16 cellular contexts compared by ENCODE assay signal in the genomic region with DNA sequence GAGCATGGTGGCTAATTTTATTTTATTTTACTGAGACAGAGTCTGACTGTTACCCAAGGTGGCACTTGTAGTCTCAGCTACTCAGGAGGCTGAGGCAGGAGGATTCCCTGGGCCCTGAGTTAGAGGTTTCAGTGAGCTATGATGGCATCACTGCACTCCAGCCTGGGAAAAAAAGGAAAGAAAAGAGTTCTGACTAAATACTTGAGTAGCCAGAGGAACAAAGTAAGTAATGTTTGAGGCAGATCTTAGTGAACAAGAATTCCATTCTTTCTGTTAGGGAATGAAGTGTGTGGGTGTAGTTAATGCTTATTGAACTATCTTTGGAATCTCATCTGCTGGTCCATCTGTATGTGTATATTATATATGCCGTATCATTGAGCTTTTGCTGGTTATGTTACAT.
"Had no signal": no experiment of that assay in that cellular context is flagged by ENCODE, and none has a peak within 500 bp of the region (broad histone marks: within the 10 kb centered on the region; RNA-seq: fewer than 3 reads in every experiment).

No MANE protein-coding gene starts in this region.

- H3K9me3 ChIP-seq: ovary, testis, upper lobe of right lung had no signal

- H3K36me3 ChIP-seq: cardiac muscle cell, ovary, upper lobe of right lung had no signal

- ATAC-seq: left lobe of liver; stimulated activated naive CD8-positive, alpha-beta T cell treated with anti-CD3 and anti-CD28 coated beads, Interleukin-15, amount 100 ng/mL, for 72 hours; upper lobe of right lung had no signal

- H3K4me3 Mint-ChIP-seq: activated CD4-positive, alpha-beta T cell treated with anti-CD3 and anti-CD28 coated beads, Interleukin-2, amount 10 ng/mL, durations not matched to agents 7 days and 5 days; activated naive CD4-positive, alpha-beta T cell treated with anti-CD3 and anti-CD28 coated beads, Interleukin-2, amount 50 U/mL, for 24 hours; stimulated activated naive CD8-positive, alpha-beta T cell treated with anti-CD3 and anti-CD28 coated beads, Interleukin-15, amount 100 ng/mL, for 72 hours had no signal

- H3K4me1 ChIP-seq: upper lobe of right lung had no signal

- H3K27ac Mint-ChIP-seq: activated CD4-positive, alpha-beta T cell treated with anti-CD3 and anti-CD28 coated beads, Interleukin-2, amount 10 ng/mL, durations not matched to agents 7 days and 5 days; stimulated activated naive CD8-positive, alpha-beta T cell treated with anti-CD3 and anti-CD28 coated beads, Interleukin-15, amount 100 ng/mL, for 72 hours had no signal

- H3K4me1 Mint-ChIP-seq: activated CD4-positive, alpha-beta T cell treated with anti-CD3 and anti-CD28 coated beads, Interleukin-2, amount 10 ng/mL, durations not matched to agents 7 days and 5 days; activated naive CD4-positive, alpha-beta T cell treated with anti-CD3 and anti-CD28 coated beads, Interleukin-2, amount 50 U/mL, for 24 hours; stimulated activated naive CD8-positive, alpha-beta T cell treated with anti-CD3 and anti-CD28 coated beads, Interleukin-15, amount 100 ng/mL, for 72 hours had no signal

- H3K9me3 Mint-ChIP-seq: activated CD4-positive, alpha-beta T cell treated with anti-CD3 and anti-CD28 coated beads, Interleukin-2, amount 10 ng/mL, durations not matched to agents 7 days and 5 days; activated naive CD4-positive, alpha-beta T cell treated with anti-CD3 and anti-CD28 coated beads, Interleukin-2, amount 50 U/mL, for 24 hours; stimulated activated naive CD8-positive, alpha-beta T cell treated with anti-CD3 and anti-CD28 coated beads, Interleukin-15, amount 100 ng/mL, for 72 hours had no signal

- H3K36me3 Mint-ChIP-seq: activated naive CD4-positive, alpha-beta T cell treated with anti-CD3 and anti-CD28 coated beads, Interleukin-2, amount 50 U/mL, for 24 hours had no signal

- H3K27ac ChIP-seq: cardiac muscle cell, coronary artery, ovary, testis, upper lobe of right lung had no signal

- H3K4me3 ChIP-seq: cardiac muscle cell, coronary artery, ovary, testis, upper lobe of right lung had no signal

- H3K27me3 ChIP-seq: cardiac muscle cell, ovary, testis, upper lobe of right lung had no signal

- DNase-seq: activated CD4-positive, alpha-beta T cell treated with anti-CD3 and anti-CD28 coated beads, Interleukin-2, amount 10 ng/mL, durations not matched to agents 7 days and 5 days; activated CD4-positive, CD25-positive, alpha-beta regulatory T cell; effector CD8-positive, alpha-beta T cell; glutamatergic neuron; mesendoderm; ovary; stimulated activated CD4-positive, alpha-beta T cell treated with anti-CD3 and anti-CD28 coated beads, Interleukin-15, amount 100 ng/mL, for 24 hours; stimulated activated CD4-positive, alpha-beta T cell treated with anti-CD3 and anti-CD28 coated beads, Interleukin-4, amount 100 ng/mL, for 4 hours; stimulated activated naive CD8-positive, alpha-beta T cell treated with anti-CD3 and anti-CD28 coated beads, Interleukin-15, amount 100 ng/mL, for 72 hours; T-helper 2 cell; testis; upper lobe of right lung had no signal
